In genomic region chr6:12068899-12069557, GRCh38 we compare ENCODE assay signal across 15 cellular contexts. TPM values are rescaled to one million over a fixed set of nuclear protein-coding genes. Genes with fewer than 3 reads are reported as not detected.
DNase-seq lines count a peak whose midpoint lies in the region; ATAC-seq, FAIRE-seq and TF ChIP-seq lines count a peak whose summit lies in the region.
"Had no signal": no experiment of that assay in that cellular context is flagged by ENCODE, and none has a peak within 500 bp of the region (broad histone marks: within the 10 kb centered on the region; RNA-seq: fewer than 3 reads in every experiment).

No MANE protein-coding gene starts in this region.

- H3K27ac ChIP-seq in HL-60 (replicated peaks): peak overlapping the region; percentile 2; the same call in 1 of the 2 replicates
- peak overlapping the region; percentile 45 for H3K27ac ChIP-seq in PC-3 (ENCODE audit: low read length)
- H3K27ac ChIP-seq: 22Rv1, C4-2B, SJCRH30 had no signal

- H3F3A ChIP-seq in PC-3 (ENCODE audit: low read length, unreplicated experiment): no peaks in the 10 kb centered on the region

- TF ChIP-seq CTCF in HL-60 (IDR thresholded peaks at IDR 0.05; ENCODE audit: insufficient read depth, low read length) (no peak), PC-3 (conservative IDR thresholded peaks at IDR 0.05; ENCODE audit: low read depth, low read length) (no peak)

- H3K9me3 ChIP-seq in PC-3 (ENCODE audit: low read length): no peaks in the 10 kb centered on the region
- H3K9me3 ChIP-seq in MG63: no peaks in the 10 kb centered on the region
- H3K9me3 ChIP-seq: SJCRH30 had no signal

- H3K4me3 ChIP-seq in HL-60 (replicated peaks; ENCODE audit: insufficient read depth, low read length): no peak overlapping the region
- H3K4me3 ChIP-seq in PC-3 (ENCODE audit: low read length): no peak overlapping the region
- no peak overlapping the region for H3K4me3 ChIP-seq in MG63
- H3K4me3 ChIP-seq: SJCRH30 had no signal

- H3K9ac ChIP-seq in PC-3 (ENCODE audit: low read length): no peak overlapping the region

- H4K20me1 ChIP-seq in PC-3 (ENCODE audit: low read length): peaks cover 10% of the 10 kb centered on the region; the same call in 1 of the 2 replicates

- H3K36me3 ChIP-seq in PC-3 (ENCODE audit: low read depth, low read length): no peaks in the 10 kb centered on the region
- H3K36me3 ChIP-seq in MG63: no peaks in the 10 kb centered on the region
- H3K36me3 ChIP-seq: SJCRH30 had no signal

- BruUV-seq in PC-3 (replicated peaks; lab: Mats Ljungman, UMichigan): no TSS peak

- intact Hi-C loops in PC-3 (cut with micrococcal nuclease): no loop called here

- DNase-seq in NCI-H748 (lab: John Stamatoyannopoulos, UW; ENCODE audit: unreplicated experiment): peak; percentile 17
- no peak for DNase-seq in NCI-H748 treated with DMSO at 0.1 percent for 48 hours (lab: John Stamatoyannopoulos, UW)
- DNase-seq in HL-60 (ENCODE audit: low read depth in 1 of 2, low spot score in 1 of 2): peak in 1 of 2 experiments; percentile 62
- DNase-seq in PC-3: peak; percentile 72
- no peak for DNase-seq in MG63
- no peak for DNase-seq in HTR-8/SVneo (ENCODE audit: insufficient read length, low spot score)
- DNase-seq: NCI-H1105, NCI-H1694 treated with DMSO at 0.1 percent for 48 hours, NCI-H774, RPMI8226, SJCRH30 had no signal

- H3K79me2 ChIP-seq in PC-3 (ENCODE audit: low read length): peaks cover 11% of the 10 kb centered on the region; the same call in 1 of the 2 replicates

- H2AFZ ChIP-seq in PC-3 (ENCODE audit: low read length): no peak overlapping the region

- POLR2A ChIA-PET in PC-3 (lab: Charles Lee; ENCODE audit: unreplicated experiment): no interaction called here

- ATAC-seq in PC-3: peak; percentile 66
- peak; percentile 87 for ATAC-seq in esophagus mucosa
- ATAC-seq in GM18909 (IDR thresholded peaks at IDR 0.05; ENCODE audit: poor library complexity, unreplicated experiment): no peak

- CTCF ChIA-PET in PC-3 (lab: Charles Lee): no interaction called here

- H3K27me3 ChIP-seq in HL-60 (ENCODE audit: insufficient read depth, poor library complexity, severe bottlenecking): no peaks in the 10 kb centered on the region
- no peaks in the 10 kb centered on the region for H3K27me3 ChIP-seq in PC-3 (ENCODE audit: low read length)
- H3K27me3 ChIP-seq in MG63: no peaks in the 10 kb centered on the region
- H3K27me3 ChIP-seq: SJCRH30 had no signal

- peaks cover 31% of the 10 kb centered on the region for H3K4me1 ChIP-seq in PC-3 (ENCODE audit: insufficient read depth, low read length)

- H3K4me2 ChIP-seq in PC-3 (ENCODE audit: low read length): no peak overlapping the region; the same call in 1 of the 2 replicates

- H3K9me2 ChIP-seq in PC-3 (replicated peaks; ENCODE audit: low read length): no peaks in the 10 kb centered on the region

- FAIRE-seq in HTR-8/SVneo (lab: Jason Lieb, UNC): no peak

RNA-seq across cellular contexts. Expression of gene HIVEP1, which starts 56.9 kb away (rescaled TPM):
- total RNA-seq in PC-3 (2014; rRNA removed) (6.6 and 10.0 TPM in 2 replicates), esophagus mucosa (23.7 TPM)
- total RNA-seq in MG63 (2014; rRNA removed; shearing (Covaris generic); ENCODE audit: low replicate concordance): 3.1 and 3.8 TPM in 2 replicates

Comparison
In these comparisons a context has a peak if more than half of its experiments do, and no peak if none do; other contexts are left out.
1. DNase-seq: peak in NCI-H748 (single experiment) and PC-3 (single experiment); none in NCI-H748 treated with DMSO at 0.1 percent for 48 hours (single experiment), MG63 (single experiment) and HTR-8/SVneo (single experiment).